ENCODE assay signal across 8 cellular contexts in the genomic region with DNA sequence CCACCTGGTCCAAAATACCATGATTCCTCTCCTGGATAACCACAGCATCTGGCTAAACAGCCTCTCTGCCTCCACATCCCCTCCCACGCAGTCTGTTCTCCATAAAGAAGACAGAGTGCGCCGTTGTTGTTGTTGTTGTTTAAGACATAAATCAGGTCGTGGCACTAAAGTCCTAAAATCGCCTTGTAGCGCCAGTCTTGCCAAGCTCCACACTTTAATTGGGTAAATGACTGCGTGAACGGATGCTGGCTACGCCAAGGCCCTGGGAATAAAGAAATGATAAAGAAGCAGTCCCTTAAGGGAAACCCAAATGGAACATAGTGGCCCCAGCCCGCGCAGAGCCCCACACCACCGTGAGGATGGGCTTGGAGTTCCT. TPM values are rescaled to one million over a fixed set of nuclear protein-coding genes. Genes with fewer than 3 reads are reported as not detected.
DNase-seq lines count a peak whose midpoint lies in the region; ATAC-seq and TF ChIP-seq lines count a peak whose summit lies in the region.

No MANE protein-coding gene starts in this region.

- H3K9me3 ChIP-seq in liver (ENCODE audit: control insufficient read depth in 4 of 4, low read length in 3 of 4) (no peaks in the 10 kb centered on the region), tibial nerve (no peaks in the 10 kb centered on the region)

- H3K27ac Mint-ChIP-seq in activated T-cell treated with anti-CD3 and anti-CD28 coated beads, Interleukin-2, amount 50 U/mL, for 24 hours = peak overlapping the region; percentile 78

- peaks cover 42% of the 10 kb centered on the region for H3K36me3 Mint-ChIP-seq in activated T-cell treated with anti-CD3 and anti-CD28 coated beads, Interleukin-2, amount 50 U/mL, for 24 hours (ENCODE audit: low read depth)

- peaks cover 23 to 65% (median 47%) of the 10 kb centered on the region in 4 donors for H3K4me1 ChIP-seq in liver (ENCODE audit: control insufficient read depth in 4 of 4, insufficient read depth in 4 of 4, low read length in 3 of 4)
- peaks cover 0 to 20% (median 12%) of the 10 kb centered on the region in 4 donors for H3K4me1 ChIP-seq in tibial nerve

- H3K27me3 Mint-ChIP-seq in activated T-cell treated with anti-CD3 and anti-CD28 coated beads, Interleukin-2, amount 50 U/mL, for 24 hours = no peaks in the 10 kb centered on the region

- TF ChIP-seq POLR2A in tibial nerve (IDR thresholded peaks at IDR 0.05) = no peak

- H3K36me3 ChIP-seq in liver (ENCODE audit: control insufficient read depth in 4 of 4, insufficient read depth in 3 of 4, low read depth in 1 of 4, low read length in 3 of 4) (no peaks in the 10 kb centered on the region), tibial nerve (peaks cover 0 to 5% (median 0%) of the 10 kb centered on the region in 3 donors)

- H3K4me3 ChIP-seq in liver (ENCODE audit: low read depth in 1 of 3, low read length in 3 of 3) (peak overlapping the region in 2 of 3 donors; percentile 16 to 91), tibial nerve (peak overlapping the region; percentile 77 to 91 (median 85))

- H3K27me3 ChIP-seq in liver (ENCODE audit: control insufficient read depth in 4 of 4, insufficient read depth in 4 of 4, low read length in 3 of 4) = no peaks in the 10 kb centered on the region
- H3K27me3 ChIP-seq in tibial nerve = no peaks in the 10 kb centered on the region

- H3K9me3 Mint-ChIP-seq in activated T-cell treated with anti-CD3 and anti-CD28 coated beads, Interleukin-2, amount 50 U/mL, for 24 hours = no peaks in the 10 kb centered on the region

- no peak for DNase-seq in activated T-cell treated with anti-CD3 and anti-CD28 coated beads, Interleukin-2, amount 50 U/mL, for 24 hours
- DNase-seq in activated T-cell treated with anti-CD3 and anti-CD28 coated beads, Interleukin-2, amount 50 U/mL, for 48 hours = no peak
- DNase-seq in amniotic epithelial cell (ENCODE audit: low read depth) (peak; percentile 32), tibial nerve (ENCODE audit: low spot score in 2 of 2) (no peak), NCI-H526 (lab: John Stamatoyannopoulos, UW) (no peak)

- peak overlapping the region; percentile 77 for H3K4me3 Mint-ChIP-seq in activated T-cell treated with anti-CD3 and anti-CD28 coated beads, Interleukin-2, amount 50 U/mL, for 24 hours

- ATAC-seq in HG02973 (IDR thresholded peaks at IDR 0.05; ENCODE audit: unreplicated experiment) = no peak
- no peak for ATAC-seq in GM18519 (IDR thresholded peaks at IDR 0.05; ENCODE audit: low FRiP score, unreplicated experiment)

- H3K27ac ChIP-seq in liver (ENCODE audit: low read depth in 1 of 2, low read length in 2 of 2) = peak overlapping the region; percentile 93 to 94
- peak overlapping the region in 3 of 4 donors; percentile 70 to 86 (median 82) for H3K27ac ChIP-seq in tibial nerve

- no peak for TF ChIP-seq EP300 in tibial nerve (IDR thresholded peaks at IDR 0.05)

- peak overlapping the region; percentile 8 to 20 for H3K9ac ChIP-seq in liver (ENCODE audit: low read depth in 1 of 2, low read length in 2 of 2)

- TF ChIP-seq CTCF in liver (IDR thresholded peaks at IDR 0.05; ENCODE audit: low read depth, low read length, missing input control) = no peak
- no peak for TF ChIP-seq CTCF in tibial nerve (IDR thresholded peaks at IDR 0.05)

- H3K4me1 Mint-ChIP-seq in activated T-cell treated with anti-CD3 and anti-CD28 coated beads, Interleukin-2, amount 50 U/mL, for 24 hours (ENCODE audit: low read depth) = peaks cover 45% of the 10 kb centered on the region

- WGBS in liver = 3% methylated on average over 12 of the region's 12 CpGs
- WGBS in tibial nerve, 2 donors = 3 to 5% methylated on average over 9 to 12 of the region's 12 CpGs

- TF ChIP-seq RAD21 in liver (IDR thresholded peaks at IDR 0.05) = no peak

TF ChIP-seq in liver, 16 proteins besides CTCF, POLR2A, EP300 and RAD21:
- TF ChIP-seq EGR1 (IDR thresholded peaks at IDR 0.05; ENCODE audit: low read depth in 2 of 2) (no peak), REST (IDR thresholded peaks at IDR 0.05) (no peak), GABPA (IDR thresholded peaks at IDR 0.05 in 1 of 2, conservative IDR thresholded peaks at IDR 0.05 in 1 of 2) (no peak), RXRA (IDR thresholded peaks at IDR 0.05) (no peak), HNF4A (conservative IDR thresholded peaks at IDR 0.05) (no peak), JUND (IDR thresholded peaks at IDR 0.05) (no peak), HNF4G (IDR thresholded peaks at IDR 0.05) (no peak), SP1 (IDR thresholded peaks at IDR 0.05) (no peak), TAF1 (conservative IDR thresholded peaks at IDR 0.05) (no peak), FOXA2 (IDR thresholded peaks at IDR 0.05) (no peak), YY1 (IDR thresholded peaks at IDR 0.05) (no peak), FOXA1 (IDR thresholded peaks at IDR 0.05) (no peak), ATF3 (IDR thresholded peaks at IDR 0.05) (no peak)
TF ChIP-seq in liver: peak in this region for 0.

RNA-seq across cellular contexts. Expression of gene SFXN1, which starts 0.4 kb away (rescaled TPM):
- total RNA-seq in liver (100 to 1,000 TPM in 1 of 2 donors, 10 to 100 TPM in 1; 47.3 to 241 TPM), tibial nerve (10 to 100 TPM; 14.4 to 26.9 (median 19.0) TPM)
- polyA plus RNA-seq in liver = 10 to 100 TPM; 51.0 to 56.4 TPM

RNA-seq across cellular contexts. Expression of gene DRD1, which starts 34.0 kb away (rescaled TPM):
- under 1 TPM in 1 of 2 donors, not detected in 1; 0.17 TPM for total RNA-seq in liver
- under 1 TPM in 1 of 2 donors, not detected in 1; 0.05 TPM for polyA plus RNA-seq in liver
- under 1 TPM in 1 of 4 donors, not detected in 3; 0.21 TPM for total RNA-seq in tibial nerve
